12 cellular contexts compared by ENCODE assay signal in the genomic region with DNA sequence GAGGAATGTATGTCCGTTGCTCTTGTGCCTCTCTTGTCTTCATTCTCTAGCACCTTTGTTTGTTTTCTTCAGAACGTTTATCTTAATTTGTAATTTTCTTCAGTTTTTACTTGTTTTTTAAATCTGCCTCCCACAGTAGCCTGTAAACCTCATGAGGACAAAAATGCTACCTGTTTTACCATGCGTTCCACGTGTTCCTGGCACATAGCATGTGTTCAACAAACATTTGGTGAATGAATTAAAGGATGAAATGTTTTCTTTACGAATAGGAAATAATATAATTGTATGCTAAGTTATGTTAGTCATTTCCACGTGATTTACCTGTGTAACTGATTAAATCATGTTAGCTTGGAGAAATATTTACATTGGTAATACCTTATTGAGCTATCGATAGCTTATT. TPM values are rescaled to one million over a fixed set of nuclear protein-coding genes. Genes with fewer than 3 reads are reported as not detected.
DNase-seq lines count a peak whose midpoint lies in the region; ATAC-seq and TF ChIP-seq lines count a peak whose summit lies in the region.
"Had no signal": no experiment of that assay in that cellular context is flagged by ENCODE, and none has a peak within 500 bp of the region (broad histone marks: within the 10 kb centered on the region; RNA-seq: fewer than 3 reads in every experiment).

No MANE protein-coding gene starts in this region.

- peaks cover 49% of the 10 kb centered on the region for H3K4me1 ChIP-seq in OCI-LY7 (ENCODE audit: insufficient read depth, low read length, poor library complexity, severe bottlenecking)
- H3K4me1 ChIP-seq in endodermal cell (ENCODE audit: control insufficient read depth, insufficient read depth, low read length): no peaks in the 10 kb centered on the region
- peaks cover 16% of the 10 kb centered on the region for H3K4me1 ChIP-seq in osteoblast (ENCODE audit: insufficient read depth, low read length)
- H3K4me1 ChIP-seq in ovary (ENCODE audit: insufficient read depth): peaks cover 12% of the 10 kb centered on the region
- H3K4me1 ChIP-seq: uterus had no signal

- no peak for TF ChIP-seq CTCF in OCI-LY7 (conservative IDR thresholded peaks at IDR 0.05; ENCODE audit: low read length)
- no peak for TF ChIP-seq CTCF in endodermal cell (conservative IDR thresholded peaks at IDR 0.05)
- TF ChIP-seq CTCF in osteoblast (IDR thresholded peaks at IDR 0.05; ENCODE audit: extremely low read depth, low read depth, low read length): no peak
- TF ChIP-seq CTCF in ovary (IDR thresholded peaks at IDR 0.05): no peak

- H3K27me3 ChIP-seq in endodermal cell (ENCODE audit: control insufficient read depth, insufficient read depth, low read length, poor library complexity, severe bottlenecking): no peaks in the 10 kb centered on the region
- no peaks in the 10 kb centered on the region for H3K27me3 ChIP-seq in osteoblast (ENCODE audit: insufficient read depth, low read length)
- no peaks in the 10 kb centered on the region for H3K27me3 ChIP-seq in ovary
- H3K27me3 ChIP-seq: MG63, uterus had no signal

- H3K4me1 Mint-ChIP-seq in activated CD4-positive, alpha-beta T cell treated with anti-CD3 and anti-CD28 coated beads for 36 hours: peaks cover 63% of the 10 kb centered on the region
- H3K4me1 Mint-ChIP-seq in endodermal cell: peaks cover 29% of the 10 kb centered on the region

- DNase-seq in activated CD4-positive, alpha-beta T cell treated with anti-CD3 and anti-CD28 coated beads for 36 hours: no peak
- DNase-seq in activated CD4-positive, alpha-beta T cell treated with anti-CD3 and anti-CD28 coated beads for 1 hour: no peak
- no peak for DNase-seq in OCI-LY7 (ENCODE audit: low spot score)
- no peak for DNase-seq in endodermal cell
- peak; percentile 52 for DNase-seq in osteoblast (ENCODE audit: insufficient read length, low spot score, missing footprints)
- DNase-seq in ovary: no peak
- DNase-seq in activated CD4-positive, CD25-positive, alpha-beta regulatory T cell (lab: John Stamatoyannopoulos, UW): no peak
- DNase-seq: cerebellar nuclear complex, MG63, occipital lobe, uterus had no signal

- H3K27me3 Mint-ChIP-seq in activated CD4-positive, alpha-beta T cell treated with anti-CD3 and anti-CD28 coated beads for 36 hours: no peaks in the 10 kb centered on the region
- no peaks in the 10 kb centered on the region for H3K27me3 Mint-ChIP-seq in endodermal cell (ENCODE audit: insufficient read depth)

- H3K9me3 ChIP-seq in OCI-LY7 (ENCODE audit: low read length) (peaks cover 32% of the 10 kb centered on the region), endodermal cell (ENCODE audit: control insufficient read depth, low read length) (peaks cover 48% of the 10 kb centered on the region), osteoblast (ENCODE audit: low read depth, low read length) (no peaks in the 10 kb centered on the region), ovary (no peaks in the 10 kb centered on the region)

- no peak for TF ChIP-seq POLR2A in ovary (IDR thresholded peaks at IDR 0.05)

- intact Hi-C loops in activated CD4-positive, alpha-beta T cell treated with anti-CD3 and anti-CD28 coated beads for 36 hours (cut with DNase I, micrococcal nuclease): loop anchor here (5.0 to 10.0 kb wide), 4 partner anchors 88 to 1128 kb away; no protein-coding TSS in a partner anchor
- intact Hi-C loops in OCI-LY7 (cut with micrococcal nuclease; ENCODE audit: unreplicated experiment): no loop called here
- intact Hi-C loops in ovary (cut with DNase I): no loop called here

- peaks cover 71% of the 10 kb centered on the region for H3K36me3 Mint-ChIP-seq in activated CD4-positive, alpha-beta T cell treated with anti-CD3 and anti-CD28 coated beads for 36 hours (ENCODE audit: low read depth)
- H3K36me3 Mint-ChIP-seq in endodermal cell (ENCODE audit: low read depth): peaks cover 61% of the 10 kb centered on the region

- H4K20me1 ChIP-seq in OCI-LY7 (ENCODE audit: insufficient read depth, low read length): peaks cover 12% of the 10 kb centered on the region
- H4K20me1 ChIP-seq in osteoblast (ENCODE audit: insufficient read depth, low read length): peaks cover 42% of the 10 kb centered on the region

- H3K27ac ChIP-seq in OCI-LY7 (ENCODE audit: low read depth, low read length, poor library complexity, severe bottlenecking): no peak overlapping the region
- no peak overlapping the region for H3K27ac ChIP-seq in endodermal cell (ENCODE audit: low read depth, low read length)
- no peak overlapping the region for H3K27ac ChIP-seq in osteoblast (ENCODE audit: low read depth, low read length)
- no peak overlapping the region for H3K27ac ChIP-seq in ovary
- H3K27ac ChIP-seq: uterus had no signal

- CTCF ChIA-PET in activated CD4-positive, alpha-beta T cell treated with anti-CD3 and anti-CD28 coated beads for 36 hours (lab: Charles Lee): interaction anchor here (0.8 kb wide), 1 partner anchor 12 kb away, joined by 3 read pairs; no protein-coding TSS in a partner anchor
- CTCF ChIA-PET in OCI-LY7 (lab: Charles Lee; ENCODE audit: unreplicated experiment): no interaction called here

- H3K36me3 ChIP-seq in OCI-LY7 (ENCODE audit: insufficient read depth, low read length): peaks cover 59% of the 10 kb centered on the region
- H3K36me3 ChIP-seq in endodermal cell (ENCODE audit: control insufficient read depth, insufficient read depth, low read length): peaks cover 48% of the 10 kb centered on the region
- peaks cover 7% of the 10 kb centered on the region for H3K36me3 ChIP-seq in osteoblast (ENCODE audit: insufficient read depth, low read length)
- no peaks in the 10 kb centered on the region for H3K36me3 ChIP-seq in ovary
- H3K36me3 ChIP-seq: uterus had no signal

- H3K4me3 Mint-ChIP-seq in activated CD4-positive, alpha-beta T cell treated with anti-CD3 and anti-CD28 coated beads for 36 hours: peak overlapping the region; percentile 96
- peak overlapping the region; percentile 85 for H3K4me3 Mint-ChIP-seq in endodermal cell

- H3K79me2 ChIP-seq in OCI-LY7 (ENCODE audit: insufficient read depth, low read depth, low read length) (peaks cover 86% of the 10 kb centered on the region), osteoblast (ENCODE audit: insufficient read depth, low read length) (peaks cover 82% of the 10 kb centered on the region)

- H3K27ac Mint-ChIP-seq in activated CD4-positive, alpha-beta T cell treated with anti-CD3 and anti-CD28 coated beads for 36 hours: peak overlapping the region; percentile 27
- peak overlapping the region; percentile 34 for H3K27ac Mint-ChIP-seq in endodermal cell

- POLR2A ChIA-PET in activated CD4-positive, alpha-beta T cell treated with anti-CD3 and anti-CD28 coated beads for 36 hours (lab: Charles Lee): no interaction called here
- POLR2A ChIA-PET in OCI-LY7 (lab: Charles Lee): no interaction called here

- no peak for ATAC-seq in activated CD4-positive, alpha-beta T cell treated with anti-CD3 and anti-CD28 coated beads for 36 hours
- no peak for ATAC-seq in GM19455 (IDR thresholded peaks at IDR 0.05; ENCODE audit: unreplicated experiment)

- no peak for TF ChIP-seq EP300 in ovary (IDR thresholded peaks at IDR 0.05)

- peak overlapping the region; percentile 94 for H3K4me3 ChIP-seq in OCI-LY7 (ENCODE audit: low read depth, low read length, poor library complexity, severe bottlenecking)
- H3K4me3 ChIP-seq in endodermal cell (ENCODE audit: low read length): peak overlapping the region; percentile 96
- no peak overlapping the region for H3K4me3 ChIP-seq in osteoblast (ENCODE audit: insufficient read depth, low read length)
- no peak overlapping the region for H3K4me3 ChIP-seq in ovary

- peaks cover 17% of the 10 kb centered on the region for H3K9me3 Mint-ChIP-seq in activated CD4-positive, alpha-beta T cell treated with anti-CD3 and anti-CD28 coated beads for 36 hours (ENCODE audit: low read depth)
- H3K9me3 Mint-ChIP-seq in endodermal cell: peaks cover 41% of the 10 kb centered on the region

- no TSS peak for BruUV-seq in OCI-LY7 (replicated peaks; lab: Mats Ljungman, UMichigan)

- H3K9ac ChIP-seq in endodermal cell (ENCODE audit: extremely low read depth, low read length, poor library complexity, severe bottlenecking): no peak overlapping the region

- no peaks in the 10 kb centered on the region for H3K9me2 ChIP-seq in OCI-LY7 (ENCODE audit: insufficient read depth, low read length)

- no peak overlapping the region for H2AFZ ChIP-seq in OCI-LY7 (ENCODE audit: low read length)
- no peak overlapping the region for H2AFZ ChIP-seq in osteoblast (ENCODE audit: low read length)

- 93 to 96% methylated on average over 5 to 7 of the region's 7 CpGs for WGBS in endodermal cell (ENCODE audit: insufficient coverage in 1 of 2, insufficient read length in 1 of 2), 2 experiments
- 79 to 85% (median 83%) methylated on average over 7 of the region's 7 CpGs for WGBS in ovary, 3 donors

- H3K4me2 ChIP-seq in OCI-LY7 (ENCODE audit: low read length) (peak overlapping the region; percentile 96), osteoblast (ENCODE audit: insufficient read depth, low read length) (peak overlapping the region; percentile 92)

RNA-seq across cellular contexts. Expression of a gene that starts 2.2 kb away (rescaled TPM):
- 10 to 100 TPM; 67.6 to 81.1 TPM for total RNA-seq in activated CD4-positive, alpha-beta T cell treated with anti-CD3 and anti-CD28 coated beads for 36 hours
- total RNA-seq in OCI-LY7 (2014; rRNA removed; shearing (Covaris generic)): 67.6 and 79.2 TPM in 2 replicates
- total RNA-seq in OCI-LY7 (2022) (127 and 150 TPM in 2 replicates), endodermal cell (10 to 100 TPM; 86.8 to 87.1 TPM), osteoblast (25.0 and 27.5 TPM in 2 replicates), ovary (10 to 100 TPM; 27.0 to 62.0 (median 52.1) TPM)
- 45.7 TPM for polyA plus RNA-seq in endodermal cell (2013, experiment 1 of 2)
- polyA plus RNA-seq in endodermal cell (2013, experiment 2 of 2): 47.6 TPM
- 10 to 100 TPM; 19.8 to 22.0 TPM for polyA plus RNA-seq in ovary

Comparison
In these comparisons a context has a peak if more than half of its experiments do, and no peak if none do; other contexts are left out.
1. H3K4me3 ChIP-seq: peak in OCI-LY7 (single experiment) and endodermal cell (single experiment); none in osteoblast (single experiment) and ovary (single experiment).
2. intact Hi-C loops: an anchor here in activated CD4-positive, alpha-beta T cell treated with anti-CD3 and anti-CD28 coated beads for 36 hours (5.0 to 10.0 kb wide); none called in OCI-LY7 and ovary.